ENCODE assay signal across 1 cellular context in the genomic region with DNA sequence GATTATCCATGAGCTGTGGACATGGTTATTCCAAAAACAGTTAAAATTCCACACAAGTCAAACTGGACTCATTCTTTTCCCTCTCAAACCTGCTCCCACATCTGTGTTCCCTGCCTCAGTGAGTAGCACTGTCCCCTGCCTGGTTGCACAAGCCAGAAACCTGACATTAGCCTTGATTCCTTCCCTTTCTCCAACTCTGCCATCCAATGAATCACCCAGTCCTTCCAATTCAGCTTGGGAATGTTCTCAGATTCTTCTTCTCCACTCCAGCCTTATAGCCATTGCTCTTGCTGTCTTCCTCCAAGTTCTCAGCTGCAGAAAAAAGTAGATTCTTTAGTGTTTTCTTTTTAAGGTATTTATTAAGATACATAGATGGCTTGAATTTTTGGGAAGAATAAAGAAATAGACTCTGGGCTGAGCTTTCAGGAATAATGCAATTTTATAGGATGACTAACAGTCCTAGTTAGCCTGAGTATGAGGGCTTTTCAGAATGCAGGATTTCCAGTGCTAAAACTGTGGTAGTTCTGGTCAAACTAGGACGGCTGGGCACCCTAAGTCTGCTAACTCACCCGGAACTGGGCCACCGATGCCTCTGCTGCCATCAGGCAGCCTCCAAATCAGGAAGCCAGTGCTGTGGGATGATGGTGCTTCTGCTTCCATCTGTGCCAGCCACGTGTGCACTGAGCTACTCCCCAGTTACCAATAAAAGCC.
TF ChIP-seq lines count a peak whose summit lies in the region.

No MANE protein-coding gene starts in this region.

TF ChIP-seq in GM23338, 12 proteins besides CTCF, POLR2A, EP300 and RAD21:
- no peak for TF ChIP-seq STAT1 (IDR thresholded peaks at IDR 0.05; ENCODE audit: unreplicated experiment)
- TF ChIP-seq ZNF331 (CRISPR knock-in tag; IDR thresholded peaks at IDR 0.05; ENCODE audit: low read depth), result no peak
- TF ChIP-seq CREB1 (CRISPR knock-in tag; IDR thresholded peaks at IDR 0.05; ENCODE audit: low read depth), result no peak
- no peak for TF ChIP-seq NANOG (IDR thresholded peaks at IDR 0.05; ENCODE audit: borderline replicate concordance)
- TF ChIP-seq, protein P1, sequence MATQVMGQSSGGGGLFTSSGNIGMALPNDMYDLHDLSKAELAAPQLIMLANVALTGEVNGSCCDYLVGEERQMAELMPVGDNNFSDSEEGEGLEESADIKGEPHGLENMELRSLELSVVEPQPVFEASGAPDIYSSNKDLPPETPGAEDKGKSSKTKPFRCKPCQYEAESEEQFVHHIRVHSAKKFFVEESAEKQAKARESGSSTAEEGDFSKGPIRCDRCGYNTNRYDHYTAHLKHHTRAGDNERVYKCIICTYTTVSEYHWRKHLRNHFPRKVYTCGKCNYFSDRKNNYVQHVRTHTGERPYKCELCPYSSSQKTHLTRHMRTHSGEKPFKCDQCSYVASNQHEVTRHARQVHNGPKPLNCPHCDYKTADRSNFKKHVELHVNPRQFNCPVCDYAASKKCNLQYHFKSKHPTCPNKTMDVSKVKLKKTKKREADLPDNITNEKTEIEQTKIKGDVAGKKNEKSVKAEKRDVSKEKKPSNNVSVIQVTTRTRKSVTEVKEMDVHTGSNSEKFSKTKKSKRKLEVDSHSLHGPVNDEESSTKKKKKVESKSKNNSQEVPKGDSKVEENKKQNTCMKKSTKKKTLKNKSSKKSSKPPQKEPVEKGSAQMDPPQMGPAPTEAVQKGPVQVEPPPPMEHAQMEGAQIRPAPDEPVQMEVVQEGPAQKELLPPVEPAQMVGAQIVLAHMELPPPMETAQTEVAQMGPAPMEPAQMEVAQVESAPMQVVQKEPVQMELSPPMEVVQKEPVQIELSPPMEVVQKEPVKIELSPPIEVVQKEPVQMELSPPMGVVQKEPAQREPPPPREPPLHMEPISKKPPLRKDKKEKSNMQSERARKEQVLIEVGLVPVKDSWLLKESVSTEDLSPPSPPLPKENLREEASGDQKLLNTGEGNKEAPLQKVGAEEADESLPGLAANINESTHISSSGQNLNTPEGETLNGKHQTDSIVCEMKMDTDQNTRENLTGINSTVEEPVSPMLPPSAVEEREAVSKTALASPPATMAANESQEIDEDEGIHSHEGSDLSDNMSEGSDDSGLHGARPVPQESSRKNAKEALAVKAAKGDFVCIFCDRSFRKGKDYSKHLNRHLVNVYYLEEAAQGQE (IDR thresholded peaks at IDR 0.05; ENCODE audit: unreplicated experiment), result no peak
- TF ChIP-seq, protein P2, sequence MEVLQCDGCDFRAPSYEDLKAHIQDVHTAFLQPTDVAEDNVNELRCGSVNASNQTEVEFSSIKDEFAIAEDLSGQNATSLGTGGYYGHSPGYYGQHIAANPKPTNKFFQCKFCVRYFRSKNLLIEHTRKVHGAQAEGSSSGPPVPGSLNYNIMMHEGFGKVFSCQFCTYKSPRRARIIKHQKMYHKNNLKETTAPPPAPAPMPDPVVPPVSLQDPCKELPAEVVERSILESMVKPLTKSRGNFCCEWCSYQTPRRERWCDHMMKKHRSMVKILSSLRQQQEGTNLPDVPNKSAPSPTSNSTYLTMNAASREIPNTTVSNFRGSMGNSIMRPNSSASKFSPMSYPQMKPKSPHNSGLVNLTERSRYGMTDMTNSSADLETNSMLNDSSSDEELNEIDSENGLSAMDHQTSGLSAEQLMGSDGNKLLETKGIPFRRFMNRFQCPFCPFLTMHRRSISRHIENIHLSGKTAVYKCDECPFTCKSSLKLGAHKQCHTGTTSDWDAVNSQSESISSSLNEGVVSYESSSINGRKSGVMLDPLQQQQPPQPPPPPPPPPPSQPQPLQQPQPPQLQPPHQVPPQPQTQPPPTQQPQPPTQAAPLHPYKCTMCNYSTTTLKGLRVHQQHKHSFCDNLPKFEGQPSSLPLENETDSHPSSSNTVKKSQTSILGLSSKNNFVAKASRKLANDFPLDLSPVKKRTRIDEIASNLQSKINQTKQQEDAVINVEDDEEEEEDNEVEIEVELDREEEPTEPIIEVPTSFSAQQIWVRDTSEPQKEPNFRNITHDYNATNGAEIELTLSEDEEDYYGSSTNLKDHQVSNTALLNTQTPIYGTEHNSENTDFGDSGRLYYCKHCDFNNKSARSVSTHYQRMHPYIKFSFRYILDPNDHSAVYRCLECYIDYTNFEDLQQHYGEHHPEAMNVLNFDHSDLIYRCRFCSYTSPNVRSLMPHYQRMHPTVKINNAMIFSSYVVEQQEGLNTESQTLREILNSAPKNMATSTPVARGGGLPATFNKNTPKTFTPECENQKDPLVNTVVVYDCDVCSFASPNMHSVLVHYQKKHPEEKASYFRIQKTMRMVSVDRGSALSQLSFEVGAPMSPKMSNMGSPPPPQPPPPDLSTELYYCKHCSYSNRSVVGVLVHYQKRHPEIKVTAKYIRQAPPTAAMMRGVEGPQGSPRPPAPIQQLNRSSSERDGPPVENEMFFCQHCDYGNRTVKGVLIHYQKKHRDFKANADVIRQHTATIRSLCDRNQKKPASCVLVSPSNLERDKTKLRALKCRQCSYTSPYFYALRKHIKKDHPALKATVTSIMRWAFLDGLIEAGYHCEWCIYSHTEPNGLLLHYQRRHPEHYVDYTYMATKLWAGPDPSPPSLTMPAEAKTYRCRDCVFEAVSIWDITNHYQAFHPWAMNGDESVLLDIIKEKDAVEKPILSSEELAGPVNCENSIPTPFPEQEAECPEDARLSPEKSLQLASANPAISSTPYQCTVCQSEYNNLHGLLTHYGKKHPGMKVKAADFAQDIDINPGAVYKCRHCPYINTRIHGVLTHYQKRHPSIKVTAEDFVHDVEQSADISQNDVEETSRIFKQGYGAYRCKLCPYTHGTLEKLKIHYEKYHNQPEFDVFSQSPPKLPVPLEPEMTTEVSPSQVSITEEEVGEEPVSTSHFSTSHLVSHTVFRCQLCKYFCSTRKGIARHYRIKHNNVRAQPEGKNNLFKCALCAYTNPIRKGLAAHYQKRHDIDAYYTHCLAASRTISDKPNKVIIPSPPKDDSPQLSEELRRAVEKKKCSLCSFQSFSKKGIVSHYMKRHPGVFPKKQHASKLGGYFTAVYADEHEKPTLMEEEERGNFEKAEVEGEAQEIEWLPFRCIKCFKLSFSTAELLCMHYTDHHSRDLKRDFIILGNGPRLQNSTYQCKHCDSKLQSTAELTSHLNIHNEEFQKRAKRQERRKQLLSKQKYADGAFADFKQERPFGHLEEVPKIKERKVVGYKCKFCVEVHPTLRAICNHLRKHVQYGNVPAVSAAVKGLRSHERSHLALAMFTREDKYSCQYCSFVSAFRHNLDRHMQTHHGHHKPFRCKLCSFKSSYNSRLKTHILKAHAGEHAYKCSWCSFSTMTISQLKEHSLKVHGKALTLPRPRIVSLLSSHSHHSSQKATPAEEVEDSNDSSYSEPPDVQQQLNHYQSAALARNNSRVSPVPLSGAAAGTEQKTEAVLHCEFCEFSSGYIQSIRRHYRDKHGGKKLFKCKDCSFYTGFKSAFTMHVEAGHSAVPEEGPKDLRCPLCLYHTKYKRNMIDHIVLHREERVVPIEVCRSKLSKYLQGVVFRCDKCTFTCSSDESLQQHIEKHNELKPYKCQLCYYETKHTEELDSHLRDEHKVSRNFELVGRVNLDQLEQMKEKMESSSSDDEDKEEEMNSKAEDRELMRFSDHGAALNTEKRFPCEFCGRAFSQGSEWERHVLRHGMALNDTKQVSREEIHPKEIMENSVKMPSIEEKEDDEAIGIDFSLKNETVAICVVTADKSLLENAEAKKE (CRISPR knock-in tag; IDR thresholded peaks at IDR 0.05), result no peak
- TF ChIP-seq ZNF114 (CRISPR knock-in tag; IDR thresholded peaks at IDR 0.05), result no peak
- TF ChIP-seq JUNB (IDR thresholded peaks at IDR 0.05; ENCODE audit: unreplicated experiment), result no peak
- TF ChIP-seq, protein P3, sequence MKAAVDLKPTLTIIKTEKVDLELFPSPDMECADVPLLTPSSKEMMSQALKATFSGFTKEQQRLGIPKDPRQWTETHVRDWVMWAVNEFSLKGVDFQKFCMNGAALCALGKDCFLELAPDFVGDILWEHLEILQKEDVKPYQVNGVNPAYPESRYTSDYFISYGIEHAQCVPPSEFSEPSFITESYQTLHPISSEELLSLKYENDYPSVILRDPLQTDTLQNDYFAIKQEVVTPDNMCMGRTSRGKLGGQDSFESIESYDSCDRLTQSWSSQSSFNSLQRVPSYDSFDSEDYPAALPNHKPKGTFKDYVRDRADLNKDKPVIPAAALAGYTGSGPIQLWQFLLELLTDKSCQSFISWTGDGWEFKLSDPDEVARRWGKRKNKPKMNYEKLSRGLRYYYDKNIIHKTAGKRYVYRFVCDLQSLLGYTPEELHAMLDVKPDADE (IDR thresholded peaks at IDR 0.05), result no peak
- no peak for TF ChIP-seq EZH2phosphoT487 (IDR thresholded peaks at IDR 0.05; ENCODE audit: unreplicated experiment)
- no peak for TF ChIP-seq EZH2 (IDR thresholded peaks at IDR 0.05; ENCODE audit: low read depth, unreplicated experiment)
- TF ChIP-seq POLR2AphosphoS5 (IDR thresholded peaks at IDR 0.05; ENCODE audit: low read depth), result no peak
TF ChIP-seq in GM23338: peak in this region for 0.
